ENCODE assay signal across 1 cellular context in genomic region chr2:237590272-237591020, GRCh38.
TF ChIP-seq lines count a peak whose summit lies in the region.

RAB17 (minus strand) TSS chr2:237590734; CDS start chr2:237586154, 4,580 bp downstream.

TF ChIP-seq in HepG2, 621 proteins besides CTCF, POLR2A, EP300 and RAD21 (continued from another document and continues in another):
- peak in 1 of 2 experiments; percentile 64; a peak in 1 of 4 replicates for TF ChIP-seq REST (IDR thresholded peaks at IDR 0.05; ENCODE audit: borderline replicate concordance in 1 of 2, low read depth in 1 of 2, low read length in 2 of 2)
- TF ChIP-seq SRSF1 (optimal IDR thresholded peaks at IDR 0.05; ENCODE audit: low read depth, low read length), result no peak
- peak; percentile 69 to 83; a peak in 2 of 4 replicates for TF ChIP-seq HMGXB4 (CRISPR knock-in tag; IDR thresholded peaks at IDR 0.05; ENCODE audit: borderline replicate concordance in 1 of 2, low read depth in 1 of 2)
- TF ChIP-seq NFATC3 (CRISPR knock-in tag; IDR thresholded peaks at IDR 0.05), result no peak
- 0 out of 2 replicates have a peak, but pooled peaks have one; percentile 28 for TF ChIP-seq CREB3 (CRISPR knock-in tag; IDR thresholded peaks at IDR 0.05)
- TF ChIP-seq ZBTB8A (CRISPR knock-in tag; IDR thresholded peaks at IDR 0.05; ENCODE audit: borderline replicate concordance, low read depth), result no peak; the same call in 1 of the 2 replicates
- TF ChIP-seq CAMTA2 (CRISPR knock-in tag; IDR thresholded peaks at IDR 0.05; ENCODE audit: borderline replicate concordance), result no peak; the same call in 1 of the 2 replicates
- TF ChIP-seq ZNF12 (CRISPR knock-in tag; IDR thresholded peaks at IDR 0.05), result no peak
- no peak for TF ChIP-seq SMARCC2 (IDR thresholded peaks at IDR 0.05)
- TF ChIP-seq SNRNP70 (IDR thresholded peaks at IDR 0.05; ENCODE audit: low read depth, low read length), result no peak
- TF ChIP-seq KLF6 (CRISPR knock-in tag; IDR thresholded peaks at IDR 0.05), result peak; percentile 60; the same call in 1 of the 2 replicates
- peak; percentile 94; the same call in 1 of the 2 replicates for TF ChIP-seq MTERF4 (CRISPR knock-in tag; IDR thresholded peaks at IDR 0.05)
- peak; percentile 87 for TF ChIP-seq MEIS2 (CRISPR knock-in tag; IDR thresholded peaks at IDR 0.05)
- TF ChIP-seq ZMYM4 (CRISPR knock-in tag; IDR thresholded peaks at IDR 0.05), result peak; percentile 97
- TF ChIP-seq ZSCAN20 (CRISPR knock-in tag; IDR thresholded peaks at IDR 0.05; ENCODE audit: borderline replicate concordance), result no peak
- TF ChIP-seq ISX (CRISPR knock-in tag; conservative IDR thresholded peaks at IDR 0.05), result no peak
- peak; percentile 95 for TF ChIP-seq SAP130 (CRISPR knock-in tag; IDR thresholded peaks at IDR 0.05; ENCODE audit: low read depth)
- TF ChIP-seq ZNF432 (CRISPR knock-in tag; IDR thresholded peaks at IDR 0.05; ENCODE audit: borderline replicate concordance), result no peak
- peak; percentile 86 for TF ChIP-seq MLX (CRISPR knock-in tag; IDR thresholded peaks at IDR 0.05)
- TF ChIP-seq CBFB (CRISPR knock-in tag; IDR thresholded peaks at IDR 0.05), result peak; percentile 66; the same call in 1 of the 2 replicates
- TF ChIP-seq ATM (IDR thresholded peaks at IDR 0.05; ENCODE audit: borderline replicate concordance), result no peak
- no peak for TF ChIP-seq PCBP2 (optimal IDR thresholded peaks at IDR 0.05; ENCODE audit: low read depth, low read length, poor library complexity, severe bottlenecking)
- TF ChIP-seq NFE2L1 (CRISPR knock-in tag; IDR thresholded peaks at IDR 0.05; ENCODE audit: borderline replicate concordance), result no peak
- peak; percentile 73 for TF ChIP-seq FOXP1 (IDR thresholded peaks at IDR 0.05)
- TF ChIP-seq FOXP1 (CRISPR knock-in tag; IDR thresholded peaks at IDR 0.05), result peak; percentile 73
- peak; percentile 87; the same call in 1 of the 2 replicates for TF ChIP-seq PRMT3 (CRISPR knock-in tag; IDR thresholded peaks at IDR 0.05; ENCODE audit: borderline replicate concordance, low read depth)
- peak; percentile 97 for TF ChIP-seq TBX2 (CRISPR knock-in tag; IDR thresholded peaks at IDR 0.05; ENCODE audit: borderline replicate concordance)
- no peak for TF ChIP-seq CERS6 (CRISPR knock-in tag; IDR thresholded peaks at IDR 0.05)
- no peak; the same call in 1 of the 2 replicates for TF ChIP-seq ZSCAN22 (CRISPR knock-in tag; IDR thresholded peaks at IDR 0.05)
- TF ChIP-seq HINFP (CRISPR knock-in tag; IDR thresholded peaks at IDR 0.05; ENCODE audit: low read depth), result peak; percentile 88
- TF ChIP-seq XBP1 (CRISPR knock-in tag; IDR thresholded peaks at IDR 0.05), result peak; percentile 19; the same call in 1 of the 2 replicates
- TF ChIP-seq ZNF615 (CRISPR knock-in tag; IDR thresholded peaks at IDR 0.05; ENCODE audit: borderline replicate concordance), result peak; percentile 71
- TF ChIP-seq MLLT10 (CRISPR knock-in tag; IDR thresholded peaks at IDR 0.05), result no peak
- 0 out of 2 replicates have a peak, but pooled peaks have one; percentile 51 for TF ChIP-seq U2AF2 (IDR thresholded peaks at IDR 0.05; ENCODE audit: low read depth, low read length)
- TF ChIP-seq ZNF550 (CRISPR knock-in tag; IDR thresholded peaks at IDR 0.05; ENCODE audit: borderline replicate concordance), result peak; percentile 76
- TF ChIP-seq ZNF329 (CRISPR knock-in tag; IDR thresholded peaks at IDR 0.05; ENCODE audit: low read depth), result no peak
- peak; percentile 90 for TF ChIP-seq ZNF770 (CRISPR knock-in tag; IDR thresholded peaks at IDR 0.05)
- TF ChIP-seq DPF2 (CRISPR knock-in tag; IDR thresholded peaks at IDR 0.05; ENCODE audit: borderline replicate concordance, low read depth), result peak; percentile 87
- TF ChIP-seq JUN (CRISPR knock-in tag; IDR thresholded peaks at IDR 0.05), result peak; percentile 85
- TF ChIP-seq HHEX (CRISPR knock-in tag; IDR thresholded peaks at IDR 0.05), result no peak
- peak; percentile 86 for TF ChIP-seq IKZF5 (CRISPR knock-in tag; IDR thresholded peaks at IDR 0.05)
- TF ChIP-seq RERE (CRISPR knock-in tag; IDR thresholded peaks at IDR 0.05; ENCODE audit: low read depth), result no peak
- TF ChIP-seq GATAD1 (CRISPR knock-in tag; IDR thresholded peaks at IDR 0.05), result peak; percentile 84
